Comparison of ENCODE assay signal across 1 cellular context in genomic region chr17:41523787-41524186, GRCh38.
TF ChIP-seq lines count a peak whose summit lies in the region.

No MANE protein-coding gene starts in this region.

TF ChIP-seq in K562, 482 proteins besides CTCF, POLR2A, EP300 and RAD21:
- no peak for TF ChIP-seq SNIP1 (IDR thresholded peaks at IDR 0.05; ENCODE audit: low read depth)
- peak; percentile 60; the same call in 1 of the 2 replicates for TF ChIP-seq ZBTB33 (CRISPR knock-in tag; IDR thresholded peaks at IDR 0.05)
- no peak for TF ChIP-seq MCM3 (IDR thresholded peaks at IDR 0.05)
- no peak for TF ChIP-seq SNAPC5 (CRISPR knock-in tag; IDR thresholded peaks at IDR 0.05)
- no peak for TF ChIP-seq ZHX1 (conservative IDR thresholded peaks at IDR 0.05; ENCODE audit: low read length)
- TF ChIP-seq ZKSCAN3 (CRISPR knock-in tag; IDR thresholded peaks at IDR 0.05) = no peak
- no peak for TF ChIP-seq ZNF263 (CRISPR knock-in tag; IDR thresholded peaks at IDR 0.05; ENCODE audit: borderline replicate concordance)
- TF ChIP-seq RBFOX2 (IDR thresholded peaks at IDR 0.05; ENCODE audit: low read depth, low read length) = peak; percentile 17; the same call in 1 of the 2 replicates
- TF ChIP-seq MTA2 (IDR thresholded peaks at IDR 0.05; ENCODE audit: low read depth) = no peak
- peak; percentile 56; the same call in 1 of the 2 replicates for TF ChIP-seq TFAP4 (CRISPR knock-in tag; IDR thresholded peaks at IDR 0.05; ENCODE audit: borderline replicate concordance)
- no peak for TF ChIP-seq TCF3 (CRISPR knock-in tag; IDR thresholded peaks at IDR 0.05)
- no peak for TF ChIP-seq CBX1 (IDR thresholded peaks at IDR 0.05; ENCODE audit: low read depth)
- no peak for TF ChIP-seq ZNF609 (CRISPR knock-in tag; IDR thresholded peaks at IDR 0.05; ENCODE audit: borderline replicate concordance)
- TF ChIP-seq MAZ (CRISPR knock-in tag; conservative IDR thresholded peaks at IDR 0.05 in 1 of 2, IDR thresholded peaks at IDR 0.05 in 1 of 2) = no peak
- TF ChIP-seq CBFA2T3 (IDR thresholded peaks at IDR 0.05) = peak; percentile 21; the same call in 1 of the 2 replicates
- no peak for TF ChIP-seq SREBF1 (IDR thresholded peaks at IDR 0.05; ENCODE audit: borderline replicate concordance, low read depth, low read length)
- no peak for TF ChIP-seq ZNF586 (CRISPR knock-in tag; conservative IDR thresholded peaks at IDR 0.05)
- no peak for TF ChIP-seq ZNF511 (CRISPR knock-in tag; IDR thresholded peaks at IDR 0.05)
- no peak for TF ChIP-seq JUNB (CRISPR knock-in tag; conservative IDR thresholded peaks at IDR 0.05)
- TF ChIP-seq ZNF589 (CRISPR knock-in tag; IDR thresholded peaks at IDR 0.05; ENCODE audit: low read depth) = no peak
- TF ChIP-seq NFE2 (IDR thresholded peaks at IDR 0.05; ENCODE audit: low read depth) = no peak
- peak; percentile 32; the same call in 1 of the 2 replicates for TF ChIP-seq NFIC (IDR thresholded peaks at IDR 0.05)
- TF ChIP-seq RBM25 (IDR thresholded peaks at IDR 0.05; ENCODE audit: low read depth, low read length, severe bottlenecking) = no peak
- no peak for TF ChIP-seq MAFF (IDR thresholded peaks at IDR 0.05; ENCODE audit: low read length)
